1 cellular context compared by ENCODE assay signal in genomic region chr16:74657873-74658642, GRCh38.
TF ChIP-seq lines count a peak whose summit lies in the region.

No MANE protein-coding gene starts in this region.

TF ChIP-seq in GM23338, 12 proteins besides CTCF, POLR2A, EP300 and RAD21:
- no peak for TF ChIP-seq ZNF462 (CRISPR knock-in tag; IDR thresholded peaks at IDR 0.05)
- TF ChIP-seq NANOG (IDR thresholded peaks at IDR 0.05; ENCODE audit: borderline replicate concordance), result no peak
- TF ChIP-seq ZNF114 (CRISPR knock-in tag; IDR thresholded peaks at IDR 0.05), result no peak
- no peak for TF ChIP-seq EZH2 (IDR thresholded peaks at IDR 0.05; ENCODE audit: low read depth, unreplicated experiment)
- no peak for TF ChIP-seq POLR2AphosphoS5 (IDR thresholded peaks at IDR 0.05; ENCODE audit: low read depth)
- TF ChIP-seq ETS1 (IDR thresholded peaks at IDR 0.05), result no peak
- TF ChIP-seq JUNB (IDR thresholded peaks at IDR 0.05; ENCODE audit: unreplicated experiment), result no peak
- TF ChIP-seq CREB1 (CRISPR knock-in tag; IDR thresholded peaks at IDR 0.05; ENCODE audit: low read depth), result no peak
- no peak for TF ChIP-seq EZH2phosphoT487 (IDR thresholded peaks at IDR 0.05; ENCODE audit: unreplicated experiment)
- TF ChIP-seq REST (IDR thresholded peaks at IDR 0.05; ENCODE audit: unreplicated experiment), result no peak
TF ChIP-seq in GM23338: peak in this region for 0.
